In the genomic region with DNA sequence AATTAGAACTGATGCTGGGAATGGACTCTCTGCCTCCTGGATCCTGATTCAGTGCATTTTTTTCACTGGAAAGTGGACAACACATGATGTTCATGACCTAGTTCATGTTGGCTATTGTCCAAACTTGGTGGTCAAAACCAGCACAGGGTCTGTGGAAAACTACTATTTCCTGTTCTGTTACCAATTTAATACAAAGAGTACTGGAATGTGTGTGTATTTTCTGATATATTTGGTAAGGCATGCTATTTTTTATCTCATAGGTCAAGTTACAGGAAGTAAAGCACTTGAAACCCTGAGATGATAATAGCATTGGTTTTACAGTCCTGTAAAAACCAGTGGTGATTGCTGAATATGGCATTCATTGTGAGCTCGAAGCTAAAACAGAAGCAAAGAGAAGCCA, we compare ENCODE assay signal across 1 cellular context.
TF ChIP-seq lines count a peak whose summit lies in the region.

No MANE protein-coding gene starts in this region.

TF ChIP-seq in GM23338, 12 proteins besides CTCF, POLR2A, EP300 and RAD21 (continued from another document):
- TF ChIP-seq, protein P1, sequence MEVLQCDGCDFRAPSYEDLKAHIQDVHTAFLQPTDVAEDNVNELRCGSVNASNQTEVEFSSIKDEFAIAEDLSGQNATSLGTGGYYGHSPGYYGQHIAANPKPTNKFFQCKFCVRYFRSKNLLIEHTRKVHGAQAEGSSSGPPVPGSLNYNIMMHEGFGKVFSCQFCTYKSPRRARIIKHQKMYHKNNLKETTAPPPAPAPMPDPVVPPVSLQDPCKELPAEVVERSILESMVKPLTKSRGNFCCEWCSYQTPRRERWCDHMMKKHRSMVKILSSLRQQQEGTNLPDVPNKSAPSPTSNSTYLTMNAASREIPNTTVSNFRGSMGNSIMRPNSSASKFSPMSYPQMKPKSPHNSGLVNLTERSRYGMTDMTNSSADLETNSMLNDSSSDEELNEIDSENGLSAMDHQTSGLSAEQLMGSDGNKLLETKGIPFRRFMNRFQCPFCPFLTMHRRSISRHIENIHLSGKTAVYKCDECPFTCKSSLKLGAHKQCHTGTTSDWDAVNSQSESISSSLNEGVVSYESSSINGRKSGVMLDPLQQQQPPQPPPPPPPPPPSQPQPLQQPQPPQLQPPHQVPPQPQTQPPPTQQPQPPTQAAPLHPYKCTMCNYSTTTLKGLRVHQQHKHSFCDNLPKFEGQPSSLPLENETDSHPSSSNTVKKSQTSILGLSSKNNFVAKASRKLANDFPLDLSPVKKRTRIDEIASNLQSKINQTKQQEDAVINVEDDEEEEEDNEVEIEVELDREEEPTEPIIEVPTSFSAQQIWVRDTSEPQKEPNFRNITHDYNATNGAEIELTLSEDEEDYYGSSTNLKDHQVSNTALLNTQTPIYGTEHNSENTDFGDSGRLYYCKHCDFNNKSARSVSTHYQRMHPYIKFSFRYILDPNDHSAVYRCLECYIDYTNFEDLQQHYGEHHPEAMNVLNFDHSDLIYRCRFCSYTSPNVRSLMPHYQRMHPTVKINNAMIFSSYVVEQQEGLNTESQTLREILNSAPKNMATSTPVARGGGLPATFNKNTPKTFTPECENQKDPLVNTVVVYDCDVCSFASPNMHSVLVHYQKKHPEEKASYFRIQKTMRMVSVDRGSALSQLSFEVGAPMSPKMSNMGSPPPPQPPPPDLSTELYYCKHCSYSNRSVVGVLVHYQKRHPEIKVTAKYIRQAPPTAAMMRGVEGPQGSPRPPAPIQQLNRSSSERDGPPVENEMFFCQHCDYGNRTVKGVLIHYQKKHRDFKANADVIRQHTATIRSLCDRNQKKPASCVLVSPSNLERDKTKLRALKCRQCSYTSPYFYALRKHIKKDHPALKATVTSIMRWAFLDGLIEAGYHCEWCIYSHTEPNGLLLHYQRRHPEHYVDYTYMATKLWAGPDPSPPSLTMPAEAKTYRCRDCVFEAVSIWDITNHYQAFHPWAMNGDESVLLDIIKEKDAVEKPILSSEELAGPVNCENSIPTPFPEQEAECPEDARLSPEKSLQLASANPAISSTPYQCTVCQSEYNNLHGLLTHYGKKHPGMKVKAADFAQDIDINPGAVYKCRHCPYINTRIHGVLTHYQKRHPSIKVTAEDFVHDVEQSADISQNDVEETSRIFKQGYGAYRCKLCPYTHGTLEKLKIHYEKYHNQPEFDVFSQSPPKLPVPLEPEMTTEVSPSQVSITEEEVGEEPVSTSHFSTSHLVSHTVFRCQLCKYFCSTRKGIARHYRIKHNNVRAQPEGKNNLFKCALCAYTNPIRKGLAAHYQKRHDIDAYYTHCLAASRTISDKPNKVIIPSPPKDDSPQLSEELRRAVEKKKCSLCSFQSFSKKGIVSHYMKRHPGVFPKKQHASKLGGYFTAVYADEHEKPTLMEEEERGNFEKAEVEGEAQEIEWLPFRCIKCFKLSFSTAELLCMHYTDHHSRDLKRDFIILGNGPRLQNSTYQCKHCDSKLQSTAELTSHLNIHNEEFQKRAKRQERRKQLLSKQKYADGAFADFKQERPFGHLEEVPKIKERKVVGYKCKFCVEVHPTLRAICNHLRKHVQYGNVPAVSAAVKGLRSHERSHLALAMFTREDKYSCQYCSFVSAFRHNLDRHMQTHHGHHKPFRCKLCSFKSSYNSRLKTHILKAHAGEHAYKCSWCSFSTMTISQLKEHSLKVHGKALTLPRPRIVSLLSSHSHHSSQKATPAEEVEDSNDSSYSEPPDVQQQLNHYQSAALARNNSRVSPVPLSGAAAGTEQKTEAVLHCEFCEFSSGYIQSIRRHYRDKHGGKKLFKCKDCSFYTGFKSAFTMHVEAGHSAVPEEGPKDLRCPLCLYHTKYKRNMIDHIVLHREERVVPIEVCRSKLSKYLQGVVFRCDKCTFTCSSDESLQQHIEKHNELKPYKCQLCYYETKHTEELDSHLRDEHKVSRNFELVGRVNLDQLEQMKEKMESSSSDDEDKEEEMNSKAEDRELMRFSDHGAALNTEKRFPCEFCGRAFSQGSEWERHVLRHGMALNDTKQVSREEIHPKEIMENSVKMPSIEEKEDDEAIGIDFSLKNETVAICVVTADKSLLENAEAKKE (CRISPR knock-in tag; IDR thresholded peaks at IDR 0.05), result no peak
- no peak for TF ChIP-seq STAT1 (IDR thresholded peaks at IDR 0.05; ENCODE audit: unreplicated experiment)
